29 cellular contexts compared by ENCODE assay signal in genomic region chr1:212344905-212345304, GRCh38.
"Had no signal": no experiment of that assay in that cellular context is flagged by ENCODE, and none has a peak within 500 bp of the region (broad histone marks: within the 10 kb centered on the region; RNA-seq: fewer than 3 reads in every experiment).

No MANE protein-coding gene starts in this region.

- H3K9me3 Mint-ChIP-seq: stimulated activated effector memory CD8-positive, alpha-beta T cell treated with anti-CD3 and anti-CD28 coated beads, Interleukin-12 subunit alpha, Interleukin-12 subunit beta, amount 100 ng/mL, for 72 hours; stimulated activated memory B cell treated with anti-CD40 and anti-IgM and Interleukin-4, amounts not matched to agents 10 μg/mL and 1 μg/mL and 100 μg/mL, for 72 hours; stimulated activated naive B cell treated with anti-CD40 and anti-IgM and Interleukin-4, amounts not matched to agents 10 μg/mL and 1 μg/mL and 100 μg/mL, for 72 hours; stimulated activated naive CD8-positive, alpha-beta T cell treated with anti-CD3 and anti-CD28 coated beads, Interleukin-15, amount 100 ng/mL, for 72 hours; stimulated activated naive CD8-positive, alpha-beta T cell treated with anti-CD3 and anti-CD28 coated beads, Interleukin-15, Interleukin-2, amounts not matched to agents 100 ng/mL and 50 ng/mL, for 24 hours; type B pancreatic cell had no signal

- ATAC-seq: stimulated activated effector memory CD8-positive, alpha-beta T cell treated with anti-CD3 and anti-CD28 coated beads, Interleukin-12 subunit alpha, Interleukin-12 subunit beta, amount 100 ng/mL, for 72 hours; stimulated activated memory B cell treated with anti-CD40 and anti-IgM and Interleukin-4, amounts not matched to agents 10 μg/mL and 1 μg/mL and 100 μg/mL, for 72 hours; stimulated activated naive B cell treated with anti-CD40 and anti-IgM and Interleukin-4, amounts not matched to agents 10 μg/mL and 1 μg/mL and 100 μg/mL, for 72 hours; stimulated activated naive CD8-positive, alpha-beta T cell treated with anti-CD3 and anti-CD28 coated beads, Interleukin-15, amount 100 ng/mL, for 72 hours; stimulated activated naive CD8-positive, alpha-beta T cell treated with anti-CD3 and anti-CD28 coated beads, Interleukin-15, Interleukin-2, amounts not matched to agents 100 U/mL and 50 U/mL, for 24 hours; upper lobe of right lung had no signal

- H3K4me3 ChIP-seq: stomach, suprapubic skin, testis, thoracic aorta, thyroid gland, tibial artery, tibial nerve, transverse colon, upper lobe of left lung, upper lobe of right lung, uterus, vagina had no signal

- H3K27me3 ChIP-seq: stomach, suprapubic skin, testis, thyroid gland, tibial artery, tibial nerve, transverse colon, upper lobe of left lung, upper lobe of right lung, uterus, vagina had no signal

- H3K27ac ChIP-seq: stomach, suprapubic skin, testis, thoracic aorta, thyroid gland, tibial artery, tibial nerve, transverse colon, upper lobe of left lung, upper lobe of right lung, uterus, vagina had no signal

- H3K4me3 Mint-ChIP-seq: stimulated activated effector memory CD8-positive, alpha-beta T cell treated with anti-CD3 and anti-CD28 coated beads, Interleukin-12 subunit alpha, Interleukin-12 subunit beta, amount 100 ng/mL, for 72 hours; stimulated activated memory B cell treated with anti-CD40 and anti-IgM and Interleukin-4, amounts not matched to agents 10 μg/mL and 1 μg/mL and 100 μg/mL, for 72 hours; stimulated activated naive B cell treated with anti-CD40 and anti-IgM and Interleukin-4, amounts not matched to agents 10 μg/mL and 1 μg/mL and 100 μg/mL, for 72 hours; stimulated activated naive CD8-positive, alpha-beta T cell treated with anti-CD3 and anti-CD28 coated beads, Interleukin-15, amount 100 ng/mL, for 72 hours; stimulated activated naive CD8-positive, alpha-beta T cell treated with anti-CD3 and anti-CD28 coated beads, Interleukin-15, Interleukin-2, amounts not matched to agents 100 ng/mL and 50 ng/mL, for 24 hours; type B pancreatic cell had no signal

- H3K27me3 Mint-ChIP-seq: stimulated activated memory B cell treated with anti-CD40 and anti-IgM and Interleukin-4, amounts not matched to agents 10 μg/mL and 1 μg/mL and 100 μg/mL, for 72 hours; stimulated activated naive B cell treated with anti-CD40 and anti-IgM and Interleukin-4, amounts not matched to agents 10 μg/mL and 1 μg/mL and 100 μg/mL, for 72 hours; stimulated activated naive CD8-positive, alpha-beta T cell treated with anti-CD3 and anti-CD28 coated beads, Interleukin-15, amount 100 ng/mL, for 72 hours; stimulated activated naive CD8-positive, alpha-beta T cell treated with anti-CD3 and anti-CD28 coated beads, Interleukin-15, Interleukin-2, amounts not matched to agents 100 ng/mL and 50 ng/mL, for 24 hours; type B pancreatic cell had no signal

- H3K36me3 ChIP-seq: uterus had no signal

- H3K4me1 Mint-ChIP-seq: stimulated activated effector memory CD8-positive, alpha-beta T cell treated with anti-CD3 and anti-CD28 coated beads, Interleukin-12 subunit alpha, Interleukin-12 subunit beta, amount 100 ng/mL, for 72 hours; stimulated activated memory B cell treated with anti-CD40 and anti-IgM and Interleukin-4, amounts not matched to agents 10 μg/mL and 1 μg/mL and 100 μg/mL, for 72 hours; stimulated activated naive B cell treated with anti-CD40 and anti-IgM and Interleukin-4, amounts not matched to agents 10 μg/mL and 1 μg/mL and 100 μg/mL, for 72 hours; stimulated activated naive CD8-positive, alpha-beta T cell treated with anti-CD3 and anti-CD28 coated beads, Interleukin-15, amount 100 ng/mL, for 72 hours had no signal

- H3K27ac Mint-ChIP-seq: stimulated activated effector memory CD8-positive, alpha-beta T cell treated with anti-CD3 and anti-CD28 coated beads, Interleukin-12 subunit alpha, Interleukin-12 subunit beta, amount 100 ng/mL, for 72 hours; stimulated activated memory B cell treated with anti-CD40 and anti-IgM and Interleukin-4, amounts not matched to agents 10 μg/mL and 1 μg/mL and 100 μg/mL, for 72 hours; stimulated activated naive B cell treated with anti-CD40 and anti-IgM and Interleukin-4, amounts not matched to agents 10 μg/mL and 1 μg/mL and 100 μg/mL, for 72 hours; stimulated activated naive CD8-positive, alpha-beta T cell treated with anti-CD3 and anti-CD28 coated beads, Interleukin-15, amount 100 ng/mL, for 72 hours; stimulated activated naive CD8-positive, alpha-beta T cell treated with anti-CD3 and anti-CD28 coated beads, Interleukin-15, Interleukin-2, amounts not matched to agents 100 ng/mL and 50 ng/mL, for 24 hours; type B pancreatic cell had no signal

- H3K9me3 ChIP-seq: stomach, suprapubic skin, testis, thoracic aorta, thyroid gland, tibial artery, tibial nerve, transverse colon, upper lobe of left lung, upper lobe of right lung, uterus, vagina had no signal

- H3K4me1 ChIP-seq: suprapubic skin, testis, thyroid gland, tibial artery, tibial nerve, transverse colon, upper lobe of right lung, uterus, vagina had no signal

- FAIRE-seq: urothelium cell line had no signal

- DNase-seq: stimulated activated CD4-positive, alpha-beta T cell treated with anti-CD3 and anti-CD28 coated beads, Interleukin-2, amount 100 ng/mL, for 48 hours; stimulated activated CD4-positive, alpha-beta T cell treated with anti-CD3 and anti-CD28 coated beads, Interleukin-4, amount 100 ng/mL, for 1 hour; stimulated activated CD4-positive, alpha-beta T cell treated with anti-CD3 and anti-CD28 coated beads, Interleukin-4, amount 100 ng/mL, for 24 hours; stimulated activated CD4-positive, alpha-beta T cell treated with anti-CD3 and anti-CD28 coated beads, Interleukin-4, amount 100 ng/mL, for 4 hours; stimulated activated CD8-positive, alpha-beta memory T cell treated with anti-CD3 and anti-CD28 coated beads, Interleukin-4, amount 100 ng/mL, for 48 hours; stimulated activated naive B cell treated with anti-CD40 and anti-IgM and Interleukin-4, amounts not matched to agents 10 μg/mL and 1 μg/mL and 100 μg/mL, for 72 hours; stimulated activated naive CD4-positive, alpha-beta T cell; stimulated activated naive CD4-positive, alpha-beta T cell treated with Interleukin-2 at 50 U/mL for 16 hours; stimulated activated naive CD8-positive, alpha-beta T cell treated with anti-CD3 and anti-CD28 coated beads, Interleukin-15, amount 100 ng/mL, for 72 hours; stimulated activated naive CD8-positive, alpha-beta T cell treated with anti-CD3 and anti-CD28 coated beads, Interleukin-15, Interleukin-2, amounts not matched to agents 100 U/mL and 50 U/mL, for 24 hours; stomach; substantia nigra; testis; thyroid gland; tibial artery; transverse colon; trophoblast cell; upper lobe of left lung; upper lobe of right lung; uterus had no signal
